Comparison of ENCODE assay signal across 1 cellular context in the genomic region with DNA sequence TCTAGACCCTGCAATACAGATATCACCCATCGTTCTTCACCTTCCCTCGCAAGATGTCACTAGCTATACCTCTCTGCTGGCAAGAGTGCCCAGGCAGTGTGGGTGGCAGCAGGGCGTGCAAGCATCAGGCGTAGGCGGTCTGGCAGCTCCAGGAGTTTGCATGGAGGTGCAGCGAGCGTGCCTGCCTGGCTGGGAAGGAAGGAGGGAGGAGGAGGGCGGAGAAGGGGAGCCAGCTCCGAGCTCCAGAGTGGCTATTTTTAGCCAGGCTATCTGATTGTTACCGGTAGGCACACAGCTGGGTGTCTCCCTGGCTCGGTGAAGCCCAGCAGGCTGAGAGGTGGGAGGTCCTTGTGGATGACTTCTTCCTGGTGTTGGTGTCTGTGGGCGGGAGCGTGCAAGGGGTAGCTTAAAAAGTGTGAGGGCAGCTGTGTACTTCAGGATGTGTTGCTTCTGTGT.
TF ChIP-seq lines count a peak whose summit lies in the region.

No MANE protein-coding gene starts in this region.

TF ChIP-seq in GM12878, 131 proteins besides CTCF, POLR2A, EP300 and RAD21:
- TF ChIP-seq TARDBP (IDR thresholded peaks at IDR 0.05; ENCODE audit: borderline replicate concordance), result no peak
- no peak for TF ChIP-seq NR2C2 (IDR thresholded peaks at IDR 0.05; ENCODE audit: borderline replicate concordance, control insufficient read depth, insufficient read length, low read depth)
- no peak for TF ChIP-seq EZH2 (IDR thresholded peaks at IDR 0.05; ENCODE audit: borderline replicate concordance, control insufficient read depth, low read depth, low read length)
- TF ChIP-seq BCL3 (IDR thresholded peaks at IDR 0.05; ENCODE audit: borderline replicate concordance, insufficient read depth, low read depth, low read length, poor library complexity, severe bottlenecking), result no peak
- TF ChIP-seq PAX8 (IDR thresholded peaks at IDR 0.05), result no peak
- TF ChIP-seq SRF (IDR thresholded peaks at IDR 0.05; ENCODE audit: low read depth in 2 of 2, low read length in 2 of 2), result no peak
- TF ChIP-seq RB1 (IDR thresholded peaks at IDR 0.05; ENCODE audit: borderline replicate concordance), result no peak
- no peak for TF ChIP-seq CEBPB (IDR thresholded peaks at IDR 0.05; ENCODE audit: borderline replicate concordance in 1 of 2, low read depth in 2 of 2, low read length in 2 of 2)
- no peak for TF ChIP-seq ZSCAN29 (IDR thresholded peaks at IDR 0.05)
- TF ChIP-seq TAF1 (IDR thresholded peaks at IDR 0.05; ENCODE audit: borderline replicate concordance, low read depth, low read length), result no peak
- TF ChIP-seq, protein P1, sequence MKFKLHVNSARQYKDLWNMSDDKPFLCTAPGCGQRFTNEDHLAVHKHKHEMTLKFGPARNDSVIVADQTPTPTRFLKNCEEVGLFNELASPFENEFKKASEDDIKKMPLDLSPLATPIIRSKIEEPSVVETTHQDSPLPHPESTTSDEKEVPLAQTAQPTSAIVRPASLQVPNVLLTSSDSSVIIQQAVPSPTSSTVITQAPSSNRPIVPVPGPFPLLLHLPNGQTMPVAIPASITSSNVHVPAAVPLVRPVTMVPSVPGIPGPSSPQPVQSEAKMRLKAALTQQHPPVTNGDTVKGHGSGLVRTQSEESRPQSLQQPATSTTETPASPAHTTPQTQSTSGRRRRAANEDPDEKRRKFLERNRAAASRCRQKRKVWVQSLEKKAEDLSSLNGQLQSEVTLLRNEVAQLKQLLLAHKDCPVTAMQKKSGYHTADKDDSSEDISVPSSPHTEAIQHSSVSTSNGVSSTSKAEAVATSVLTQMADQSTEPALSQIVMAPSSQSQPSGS (IDR thresholded peaks at IDR 0.05; ENCODE audit: low read length), result no peak
- TF ChIP-seq, protein P2, sequence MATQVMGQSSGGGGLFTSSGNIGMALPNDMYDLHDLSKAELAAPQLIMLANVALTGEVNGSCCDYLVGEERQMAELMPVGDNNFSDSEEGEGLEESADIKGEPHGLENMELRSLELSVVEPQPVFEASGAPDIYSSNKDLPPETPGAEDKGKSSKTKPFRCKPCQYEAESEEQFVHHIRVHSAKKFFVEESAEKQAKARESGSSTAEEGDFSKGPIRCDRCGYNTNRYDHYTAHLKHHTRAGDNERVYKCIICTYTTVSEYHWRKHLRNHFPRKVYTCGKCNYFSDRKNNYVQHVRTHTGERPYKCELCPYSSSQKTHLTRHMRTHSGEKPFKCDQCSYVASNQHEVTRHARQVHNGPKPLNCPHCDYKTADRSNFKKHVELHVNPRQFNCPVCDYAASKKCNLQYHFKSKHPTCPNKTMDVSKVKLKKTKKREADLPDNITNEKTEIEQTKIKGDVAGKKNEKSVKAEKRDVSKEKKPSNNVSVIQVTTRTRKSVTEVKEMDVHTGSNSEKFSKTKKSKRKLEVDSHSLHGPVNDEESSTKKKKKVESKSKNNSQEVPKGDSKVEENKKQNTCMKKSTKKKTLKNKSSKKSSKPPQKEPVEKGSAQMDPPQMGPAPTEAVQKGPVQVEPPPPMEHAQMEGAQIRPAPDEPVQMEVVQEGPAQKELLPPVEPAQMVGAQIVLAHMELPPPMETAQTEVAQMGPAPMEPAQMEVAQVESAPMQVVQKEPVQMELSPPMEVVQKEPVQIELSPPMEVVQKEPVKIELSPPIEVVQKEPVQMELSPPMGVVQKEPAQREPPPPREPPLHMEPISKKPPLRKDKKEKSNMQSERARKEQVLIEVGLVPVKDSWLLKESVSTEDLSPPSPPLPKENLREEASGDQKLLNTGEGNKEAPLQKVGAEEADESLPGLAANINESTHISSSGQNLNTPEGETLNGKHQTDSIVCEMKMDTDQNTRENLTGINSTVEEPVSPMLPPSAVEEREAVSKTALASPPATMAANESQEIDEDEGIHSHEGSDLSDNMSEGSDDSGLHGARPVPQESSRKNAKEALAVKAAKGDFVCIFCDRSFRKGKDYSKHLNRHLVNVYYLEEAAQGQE (IDR thresholded peaks at IDR 0.05; ENCODE audit: low read depth, low read length), result no peak
- TF ChIP-seq IKZF2 (IDR thresholded peaks at IDR 0.05), result no peak
- TF ChIP-seq ZZZ3 (IDR thresholded peaks at IDR 0.05; ENCODE audit: control insufficient read depth, insufficient read length, low read depth), result no peak
